Comparison of ENCODE assay signal across 13 cellular contexts in the genomic region with DNA sequence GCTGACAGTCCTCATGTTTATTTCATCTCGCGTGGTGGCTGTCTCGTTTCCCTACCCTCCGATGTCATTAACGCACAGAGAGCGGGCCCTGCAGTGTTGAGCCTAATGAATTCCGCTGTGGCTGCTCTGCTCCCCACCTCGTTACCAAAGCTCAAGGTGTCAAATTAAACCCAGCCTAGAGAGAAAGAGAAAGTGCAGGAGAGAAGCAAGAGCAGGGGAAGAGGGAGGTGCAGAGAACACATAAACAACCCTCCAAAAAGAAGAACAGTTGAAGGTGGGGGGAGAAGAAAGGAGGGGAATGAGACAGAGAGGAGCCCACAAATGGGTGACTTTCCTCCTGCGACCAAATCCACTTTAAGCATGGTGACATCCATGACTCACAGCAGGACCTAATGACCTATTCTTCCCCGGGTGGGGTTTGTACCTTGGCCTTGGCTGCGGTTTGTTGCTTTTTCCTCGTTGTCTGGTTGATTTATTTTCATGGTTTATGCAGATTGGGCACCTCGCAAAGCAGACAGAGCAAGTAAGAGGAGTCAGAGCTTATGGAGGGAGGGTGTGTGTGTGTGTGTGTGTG.
A peak's percentile ranks its signal among the peaks of the same experiment; 100 is the strongest.
DNase-seq lines count a peak whose midpoint lies in the region; ATAC-seq, FAIRE-seq and TF ChIP-seq lines count a peak whose summit lies in the region.
"Had no signal": no experiment of that assay in that cellular context is flagged by ENCODE, and none has a peak within 500 bp of the region (broad histone marks: within the 10 kb centered on the region; RNA-seq: fewer than 3 reads in every experiment).

No MANE protein-coding gene starts in this region.

- intact Hi-C loops in HepG2 (cut with micrococcal nuclease; ENCODE audit: unreplicated experiment): no loop called here
- intact Hi-C loops in vagina (cut with DNase I): no loop called here

- 57% methylated on average over 13 of the region's 13 CpGs for WGBS in liver
- WGBS in HepG2 (ENCODE audit: low lambda C conversion rate): 39% methylated on average over 13 of the region's 13 CpGs

- no peak overlapping the region for H3K27ac ChIP-seq in liver (ENCODE audit: low read depth in 1 of 2, low read length in 2 of 2)
- no peak overlapping the region for H3K27ac ChIP-seq in HepG2 (ENCODE audit: extremely low read length, insufficient read depth, low read length)
- H3K27ac ChIP-seq in vagina: peak overlapping the region; percentile 51
- H3K27ac ChIP-seq: HL-60, tibial artery had no signal

- FAIRE-seq in HepG2 (lab: Jason Lieb, UNC): no peak

- no peaks in the 10 kb centered on the region for H4K20me1 ChIP-seq in HepG2 (ENCODE audit: insufficient read depth, low read length)

- peaks cover 77% of the 10 kb centered on the region for H3K4me1 Mint-ChIP-seq in brain
- H3K4me1 Mint-ChIP-seq in mesothelial cell of epicardium: peaks cover 71% of the 10 kb centered on the region

- peaks cover 45% of the 10 kb centered on the region for H3K36me3 Mint-ChIP-seq in brain
- peaks cover 11% of the 10 kb centered on the region for H3K36me3 Mint-ChIP-seq in mesothelial cell of epicardium
- H3K36me3 Mint-ChIP-seq: CD14-positive monocyte had no signal

- POLR2A ChIA-PET in HepG2 (lab: Yijun Ruan, JAX): no interaction called here

- no peaks in the 10 kb centered on the region for H3K36me3 ChIP-seq in liver (ENCODE audit: control insufficient read depth in 4 of 4, insufficient read depth in 3 of 4, low read depth in 1 of 4, low read length in 3 of 4)
- no peaks in the 10 kb centered on the region for H3K36me3 ChIP-seq in HepG2 (replicated peaks in 1 of 2; ENCODE audit: control insufficient read depth in 1 of 2, insufficient read depth in 2 of 2, low read length in 2 of 2)
- no peaks in the 10 kb centered on the region for H3K36me3 ChIP-seq in vagina
- H3K36me3 ChIP-seq: tibial artery had no signal

- H3K27ac Mint-ChIP-seq in brain: peak overlapping the region; percentile 82 to 96 (median 92)
- H3K27ac Mint-ChIP-seq in mesothelial cell of epicardium: peak overlapping the region; percentile 95

- in situ Hi-C loops in HepG2 (cut with HindIII; ENCODE audit: extremely low pct_ligation_motif_present, low pct_unique_long_range_greater_than_20kb): no loop called here

- peaks cover 0 to 2% (median 0%) of the 10 kb centered on the region in 4 donors for H3K4me1 ChIP-seq in liver (ENCODE audit: control insufficient read depth in 4 of 4, insufficient read depth in 4 of 4, low read length in 3 of 4)
- no peaks in the 10 kb centered on the region for H3K4me1 ChIP-seq in HepG2 (ENCODE audit: insufficient read depth, low read length)
- peaks cover 75% of the 10 kb centered on the region for H3K4me1 ChIP-seq in vagina

- TF ChIP-seq RAD21 in liver (IDR thresholded peaks at IDR 0.05) (no peak), HepG2 (CRISPR knock-in tag; IDR thresholded peaks at IDR 0.05) (no peak)

- H3K4me3 Mint-ChIP-seq in brain (peak overlapping the region; percentile 7 to 79 (median 71)), mesothelial cell of epicardium (no peak overlapping the region)

- TF ChIP-seq CTCF in liver (IDR thresholded peaks at IDR 0.05; ENCODE audit: low read depth, low read length, missing input control) (no peak), HepG2 (CRISPR knock-in tag; IDR thresholded peaks at IDR 0.05) (no peak), brain (conservative IDR thresholded peaks at IDR 0.05) (no peak), mesothelial cell of epicardium (IDR thresholded peaks at IDR 0.05; ENCODE audit: unreplicated experiment) (no peak), vagina (IDR thresholded peaks at IDR 0.05) (no peak)

- no peak overlapping the region for H2AFZ ChIP-seq in HepG2 (ENCODE audit: low read length)

- no peaks in the 10 kb centered on the region for H3K79me2 ChIP-seq in HepG2 (ENCODE audit: insufficient read depth, low read length)

- H3K9me3 Mint-ChIP-seq in brain (peaks cover 0 to 2% (median 0%) of the 10 kb centered on the region in 5 experiments), mesothelial cell of epicardium (no peaks in the 10 kb centered on the region)

- H3K4me2 ChIP-seq in HepG2 (ENCODE audit: low read depth, low read length): no peak overlapping the region

- H3K27me3 Mint-ChIP-seq in brain: no peaks in the 10 kb centered on the region
- no peaks in the 10 kb centered on the region for H3K27me3 Mint-ChIP-seq in mesothelial cell of epicardium (ENCODE audit: low read depth)

- no peaks in the 10 kb centered on the region for H3K9me3 ChIP-seq in liver (ENCODE audit: control insufficient read depth in 4 of 4, low read length in 3 of 4)
- no peaks in the 10 kb centered on the region for H3K9me3 ChIP-seq in HepG2 (ENCODE audit: low read length)
- no peaks in the 10 kb centered on the region for H3K9me3 ChIP-seq in vagina
- H3K9me3 ChIP-seq: tibial artery had no signal

- TF ChIP-seq POLR2A in HepG2 (IDR thresholded peaks at IDR 0.05; ENCODE audit: insufficient read depth in 1 of 2, low read depth in 2 of 2, low read length in 2 of 2) (no peak), vagina (IDR thresholded peaks at IDR 0.05) (no peak)

- CTCF ChIA-PET in HepG2 (lab: Yijun Ruan, JAX; ENCODE audit: low intra/inter-chr PET ratio, low total read pairs): no interaction called here

- DNase-seq in HepG2 (ENCODE audit: low spot score): no peak
- no peak for DNase-seq in mesothelial cell of epicardium (ENCODE audit: low spot score in 2 of 2, unreplicated experiment in 2 of 2)
- DNase-seq in vagina (ENCODE audit: extremely low spot score in 2 of 2): no peak
- DNase-seq in Kasumi-1 (lab: John Stamatoyannopoulos, UW): no peak
- DNase-seq in effector CD8-positive, alpha-beta T cell (lab: John Stamatoyannopoulos, UW): no peak
- DNase-seq: activated T-cell treated with anti-CD3 and anti-CD28 coated beads, Interleukin-2, amount 50 U/mL, for 1 hour had no signal

- H3K4me3 ChIP-seq in liver (ENCODE audit: low read depth in 1 of 3, low read length in 3 of 3): no peak overlapping the region
- no peak overlapping the region for H3K4me3 ChIP-seq in HepG2 (replicated peaks in 1 of 3; ENCODE audit: insufficient read depth in 1 of 3, low read depth in 2 of 3, low read length in 3 of 3)
- peak overlapping the region in 1 of 2 donors; percentile 14 for H3K4me3 ChIP-seq in vagina
- H3K4me3 ChIP-seq: tibial artery had no signal

- H3K9ac ChIP-seq in liver (ENCODE audit: low read depth in 1 of 2, low read length in 2 of 2) (no peak overlapping the region), HepG2 (ENCODE audit: insufficient read depth, low read depth, low read length) (no peak overlapping the region)

- ATAC-seq in HepG2 (no peak), HG02610 (IDR thresholded peaks at IDR 0.05; ENCODE audit: unreplicated experiment) (no peak)
- ATAC-seq: Panc1 had no signal

- TF ChIP-seq EP300 in HepG2 (IDR thresholded peaks at IDR 0.05; ENCODE audit: low read depth in 2 of 2, low read length in 2 of 2) (no peak), HepG2 (CRISPR knock-in tag; IDR thresholded peaks at IDR 0.05; ENCODE audit: borderline replicate concordance) (no peak)

- H3K27me3 ChIP-seq in liver (ENCODE audit: control insufficient read depth in 4 of 4, insufficient read depth in 4 of 4, low read length in 3 of 4) (no peaks in the 10 kb centered on the region), HepG2 (ENCODE audit: control insufficient read depth in 1 of 2, insufficient read depth in 2 of 2, low read length in 2 of 2) (no peaks in the 10 kb centered on the region), vagina (no peaks in the 10 kb centered on the region)
- H3K27me3 ChIP-seq: tibial artery had no signal

- BruUV-seq in HepG2 (replicated peaks; lab: Mats Ljungman, UMichigan): no TSS peak

TF ChIP-seq in liver, 16 proteins besides CTCF, POLR2A, EP300 and RAD21 (continues in another document):
- TF ChIP-seq SP1 (IDR thresholded peaks at IDR 0.05) (no peak), EGR1 (IDR thresholded peaks at IDR 0.05; ENCODE audit: low read depth in 2 of 2) (no peak), RXRA (IDR thresholded peaks at IDR 0.05) (no peak), FOXA2 (IDR thresholded peaks at IDR 0.05) (no peak), NR2F2 (IDR thresholded peaks at IDR 0.05) (peak; percentile 80), HNF4G (IDR thresholded peaks at IDR 0.05) (no peak), FOXA1 (IDR thresholded peaks at IDR 0.05) (no peak)
- TF ChIP-seq, protein P1, sequence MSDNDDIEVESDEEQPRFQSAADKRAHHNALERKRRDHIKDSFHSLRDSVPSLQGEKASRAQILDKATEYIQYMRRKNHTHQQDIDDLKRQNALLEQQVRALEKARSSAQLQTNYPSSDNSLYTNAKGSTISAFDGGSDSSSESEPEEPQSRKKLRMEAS (IDR thresholded peaks at IDR 0.05): no peak

TF ChIP-seq in HepG2, 621 proteins besides CTCF, POLR2A, EP300 and RAD21:
- TF ChIP-seq ZNF619 (CRISPR knock-in tag; IDR thresholded peaks at IDR 0.05) (no peak), JUND (CRISPR knock-in tag; IDR thresholded peaks at IDR 0.05) (no peak)
TF ChIP-seq in HepG2: peak in this region for 0.
